11 cellular contexts compared by ENCODE assay signal in the genomic region with DNA sequence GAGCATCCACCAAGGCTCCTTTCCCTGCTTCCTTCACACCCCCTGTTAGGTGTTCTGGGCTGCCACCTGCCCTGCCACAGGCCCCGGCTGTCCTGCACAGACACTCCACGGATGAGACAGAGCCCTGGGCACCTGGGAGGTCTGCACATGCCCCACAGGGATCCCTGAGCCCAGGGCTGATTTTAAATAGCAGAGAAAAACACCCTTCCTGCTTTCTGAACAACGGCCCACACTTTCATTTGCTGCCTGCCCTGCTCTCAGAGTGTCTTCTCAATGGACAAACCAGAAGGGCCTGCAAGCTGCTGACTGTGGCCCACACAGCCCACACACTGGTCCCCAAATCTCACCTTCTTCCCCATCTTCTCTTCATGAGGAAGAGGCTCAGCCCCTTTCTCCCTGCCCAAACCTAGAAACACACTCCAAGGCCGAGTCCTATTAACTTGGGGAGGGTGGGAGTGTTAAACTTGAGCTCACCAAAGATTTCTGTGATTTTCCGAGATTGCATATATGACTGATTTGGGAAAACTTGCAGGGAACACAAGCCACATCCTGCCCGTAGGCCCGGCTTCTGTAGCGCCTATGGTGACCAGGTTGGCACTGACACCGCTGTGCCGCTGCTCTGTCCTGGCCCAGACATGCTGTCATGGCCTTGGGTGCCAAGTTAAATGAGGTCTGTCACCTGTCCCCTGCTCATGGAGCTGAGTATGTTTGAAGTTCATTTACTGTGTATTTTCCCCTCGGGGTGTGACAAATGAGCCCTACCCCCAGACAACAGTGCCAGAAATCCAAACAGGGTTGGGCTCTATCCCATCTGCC. TPM values are rescaled to one million over a fixed set of nuclear protein-coding genes. Genes with fewer than 3 reads are reported as not detected.
DNase-seq lines count a peak whose midpoint lies in the region; ATAC-seq and TF ChIP-seq lines count a peak whose summit lies in the region.
"Had no signal": no experiment of that assay in that cellular context is flagged by ENCODE, and none has a peak within 500 bp of the region (broad histone marks: within the 10 kb centered on the region; RNA-seq: fewer than 3 reads in every experiment).

No MANE protein-coding gene starts in this region.

- no peaks in the 10 kb centered on the region for H3K36me3 Mint-ChIP-seq in dendritic cell treated with granulocyte-macrophage colony-stimulating factor and Interleukin-4, amounts not matched to agents 40 ng/mL and 50 ng/mL, for 4 days (ENCODE audit: low read depth)
- no peaks in the 10 kb centered on the region for H3K36me3 Mint-ChIP-seq in osteocyte (ENCODE audit: unreplicated experiment)

- no peaks in the 10 kb centered on the region for H3K9me3 Mint-ChIP-seq in dendritic cell treated with granulocyte-macrophage colony-stimulating factor and Interleukin-4, amounts not matched to agents 40 ng/mL and 50 ng/mL, for 4 days
- no peaks in the 10 kb centered on the region for H3K9me3 Mint-ChIP-seq in osteocyte (ENCODE audit: unreplicated experiment)

- TF ChIP-seq CTCF in osteocyte (IDR thresholded peaks at IDR 0.05) (no peak), GM10266 (IDR thresholded peaks at IDR 0.05; ENCODE audit: control insufficient read depth, insufficient read depth, low read depth, missing control alignments) (no peak)

- peak overlapping the region; percentile 45 for H3K27ac Mint-ChIP-seq in dendritic cell treated with granulocyte-macrophage colony-stimulating factor and Interleukin-4, amounts not matched to agents 40 ng/mL and 50 ng/mL, for 4 days
- H3K27ac Mint-ChIP-seq in osteocyte (ENCODE audit: unreplicated experiment) = no peak overlapping the region

- peaks cover 64% of the 10 kb centered on the region for H3K4me1 Mint-ChIP-seq in dendritic cell treated with granulocyte-macrophage colony-stimulating factor and Interleukin-4, amounts not matched to agents 40 ng/mL and 50 ng/mL, for 4 days (ENCODE audit: low read depth)
- peaks cover 25% of the 10 kb centered on the region for H3K4me1 Mint-ChIP-seq in osteocyte (ENCODE audit: unreplicated experiment)

- no peak for ATAC-seq in HG03520 (IDR thresholded peaks at IDR 0.05; ENCODE audit: unreplicated experiment)
- ATAC-seq: HCT116 had no signal

- intact Hi-C loops in dendritic cell treated with granulocyte-macrophage colony-stimulating factor and Interleukin-4, amounts not matched to agents 40 ng/mL and 50 ng/mL, for 4 days (cut with micrococcal nuclease) = no loop called here

- H3K4me3 Mint-ChIP-seq in dendritic cell treated with granulocyte-macrophage colony-stimulating factor and Interleukin-4, amounts not matched to agents 40 ng/mL and 50 ng/mL, for 4 days = no peak overlapping the region
- H3K4me3 Mint-ChIP-seq in osteocyte (ENCODE audit: unreplicated experiment) = no peak overlapping the region

- no peaks in the 10 kb centered on the region for H3K27me3 Mint-ChIP-seq in dendritic cell treated with granulocyte-macrophage colony-stimulating factor and Interleukin-4, amounts not matched to agents 40 ng/mL and 50 ng/mL, for 4 days
- H3K27me3 Mint-ChIP-seq in osteocyte (ENCODE audit: unreplicated experiment) = peaks cover 34% of the 10 kb centered on the region

- peak; percentile 50 for DNase-seq in DMS79 treated with DMSO at 0.1 percent for 48 hours (lab: John Stamatoyannopoulos, UW)
- DNase-seq in NCI-H2029 (lab: John Stamatoyannopoulos, UW) = peak; percentile 73
- DNase-seq in osteocyte (ENCODE audit: extremely low spot score, unreplicated experiment) = peak; percentile 67
- no peak for DNase-seq in GM10266 (ENCODE audit: extremely low spot score)
- DNase-seq in RKO (ENCODE audit: low spot score) = no peak
- DNase-seq in middle frontal gyrus (ENCODE audit: extremely low spot score, low spot score) = no peak
- DNase-seq: stimulated activated CD4-positive, alpha-beta T cell treated with anti-CD3 and anti-CD28 coated beads, Interleukin-12 subunit alpha, Interleukin-12 subunit beta, amount 100 ng/mL, for 4 hours; stimulated activated naive CD4-positive, alpha-beta T cell treated with Interleukin-2 at 50 U/mL for 16 hours had no signal

RNA-seq across cellular contexts. Expression of a gene that starts 47.2 kb away (rescaled TPM):
- 54.5 and 57.7 TPM in 2 replicates for total RNA-seq in osteocyte

Comparison
In these comparisons a context has a peak if more than half of its experiments do, and no peak if none do; other contexts are left out.
1. DNase-seq: peak in DMS79 treated with DMSO at 0.1 percent for 48 hours (single experiment), NCI-H2029 (single experiment) and osteocyte (single experiment); none in GM10266 (single experiment), RKO (single experiment) and middle frontal gyrus (single experiment).